In genomic region chr7:1368682-1369571, GRCh38 we compare ENCODE assay signal across 9 cellular contexts.
DNase-seq lines count a peak whose midpoint lies in the region; ATAC-seq and TF ChIP-seq lines count a peak whose summit lies in the region.
"Had no signal": no experiment of that assay in that cellular context is flagged by ENCODE, and none has a peak within 500 bp of the region (broad histone marks: within the 10 kb centered on the region; RNA-seq: fewer than 3 reads in every experiment).

No MANE protein-coding gene starts in this region.

- TF ChIP-seq CTCF in A673 (conservative IDR thresholded peaks at IDR 0.05; ENCODE audit: low read depth, low read length): peak; percentile 67
- peak; percentile 37; the same call in 1 of the 2 replicates for TF ChIP-seq CTCF in GM12875 (IDR thresholded peaks at IDR 0.05; ENCODE audit: borderline replicate concordance, insufficient read depth, low read depth, low read length)
- no peak for TF ChIP-seq CTCF in tibial nerve (IDR thresholded peaks at IDR 0.05)

- intact Hi-C loops in A673 (cut with micrococcal nuclease; ENCODE audit: unreplicated experiment): loop anchor here (2.0 kb wide), 1 partner anchor 142 kb away; no protein-coding TSS in a partner anchor

- TF ChIP-seq EP300 in tibial nerve (IDR thresholded peaks at IDR 0.05): no peak

- no peak for ATAC-seq in HG02885 (IDR thresholded peaks at IDR 0.05; ENCODE audit: poor library complexity, unreplicated experiment)

- peak overlapping the region; percentile 44 for H3K27ac ChIP-seq in A673 (ENCODE audit: low read depth, low read length, poor library complexity, severe bottlenecking)
- H3K27ac ChIP-seq in effector memory CD4-positive, alpha-beta T cell (ENCODE audit: insufficient read depth, low read length, poor library complexity, severe bottlenecking): no peak overlapping the region
- no peak overlapping the region for H3K27ac ChIP-seq in tibial nerve
- H3K27ac ChIP-seq: pancreas had no signal

- CTCF ChIA-PET in A673 (lab: Charles Lee): interaction anchor here (0.5 to 1.0 kb wide), 19 partner anchors 10 to 196 kb away, joined by 3 to 29 read pairs (median 6); no protein-coding TSS in a partner anchor

- 4 to 20% methylated on average over 9 to 71 of the region's 74 CpGs for WGBS in tibial nerve, 2 donors

- no peaks in the 10 kb centered on the region for H3K27me3 ChIP-seq in A673 (replicated peaks; ENCODE audit: insufficient read depth, low read depth, low read length, poor library complexity)
- peaks cover 9% of the 10 kb centered on the region for H3K27me3 ChIP-seq in NT2/D1 (ENCODE audit: insufficient read depth, insufficient read length)
- peaks cover 20% of the 10 kb centered on the region for H3K27me3 ChIP-seq in effector memory CD4-positive, alpha-beta T cell (replicated peaks; ENCODE audit: control insufficient read depth, insufficient read depth, low read length, poor library complexity, severe bottlenecking)
- peaks cover 0 to 95% of the 10 kb centered on the region in 2 donors for H3K27me3 ChIP-seq in tibial nerve

- H3K36me3 ChIP-seq in A673 (ENCODE audit: insufficient read depth, low read length, poor library complexity, severe bottlenecking) (no peaks in the 10 kb centered on the region), NT2/D1 (ENCODE audit: insufficient read depth, insufficient read length, low read length) (no peaks in the 10 kb centered on the region), tibial nerve (no peaks in the 10 kb centered on the region)
- H3K36me3 ChIP-seq in effector memory CD4-positive, alpha-beta T cell (ENCODE audit: control insufficient read depth, insufficient read depth, low read length): no peaks in the 10 kb centered on the region
- H3K36me3 ChIP-seq: pancreas had no signal

- peaks cover 27% of the 10 kb centered on the region for H3K4me1 ChIP-seq in A673 (ENCODE audit: insufficient read depth, low read length, poor library complexity, severe bottlenecking)
- peaks cover 26% of the 10 kb centered on the region for H3K4me1 ChIP-seq in NT2/D1 (ENCODE audit: insufficient read depth, insufficient read length)
- H3K4me1 ChIP-seq in effector memory CD4-positive, alpha-beta T cell (ENCODE audit: control insufficient read depth, insufficient read depth, low read length, poor library complexity, severe bottlenecking): peaks cover 5% of the 10 kb centered on the region
- peaks cover 0 to 20% (median 0%) of the 10 kb centered on the region in 4 donors for H3K4me1 ChIP-seq in tibial nerve
- H3K4me1 ChIP-seq: pancreas had no signal

- peak overlapping the region; percentile 41 for H3K4me3 ChIP-seq in A673 (ENCODE audit: low read depth, low read length, poor library complexity, severe bottlenecking)
- no peak overlapping the region for H3K4me3 ChIP-seq in GM12875 (ENCODE audit: low read depth, low read length)
- peak overlapping the region; percentile 26 for H3K4me3 ChIP-seq in NT2/D1 (ENCODE audit: insufficient read length, low read depth)
- H3K4me3 ChIP-seq in effector memory CD4-positive, alpha-beta T cell (ENCODE audit: insufficient read depth, low read depth, low read length, poor library complexity, severe bottlenecking): peak overlapping the region; percentile 17
- no peak overlapping the region for H3K4me3 ChIP-seq in tibial nerve
- H3K4me3 ChIP-seq: pancreas had no signal

- BruUV-seq in A673 (replicated peaks; lab: Mats Ljungman, UMichigan): no TSS peak

- POLR2A ChIA-PET in A673 (lab: Charles Lee; ENCODE audit: low non-redundant PET): no interaction called here

- peak overlapping the region; percentile 64 for H3K9ac ChIP-seq in NT2/D1 (ENCODE audit: insufficient read length, low read depth)

- no peak for TF ChIP-seq POLR2A in tibial nerve (IDR thresholded peaks at IDR 0.05)

- DNase-seq in A673 (ENCODE audit: low spot score): peak; percentile 91
- peak; percentile 91 for DNase-seq in NT2/D1 (ENCODE audit: low read depth, low spot score)
- peak in 1 of 3 donors; percentile 8 for DNase-seq in effector memory CD4-positive, alpha-beta T cell
- peak; percentile 11 to 25 for DNase-seq in stimulated activated CD4-positive, alpha-beta T cell treated with anti-CD3 and anti-CD28 coated beads, Interleukin-4, amount 100 ng/mL, for 4 hours
- DNase-seq in GF-D8 (lab: John Stamatoyannopoulos, UW): no peak
- no peak for DNase-seq in tibial nerve (ENCODE audit: low spot score in 2 of 2)

- no peaks in the 10 kb centered on the region for H3K9me3 ChIP-seq in A673 (ENCODE audit: low read depth, low read length, poor library complexity, severe bottlenecking)
- H3K9me3 ChIP-seq in NT2/D1 (ENCODE audit: insufficient read depth, low read length): no peaks in the 10 kb centered on the region
- no peaks in the 10 kb centered on the region for H3K9me3 ChIP-seq in effector memory CD4-positive, alpha-beta T cell (ENCODE audit: control insufficient read depth, low read length)
- peaks cover 0 to 25% (median 0%) of the 10 kb centered on the region in 4 donors for H3K9me3 ChIP-seq in tibial nerve
- H3K9me3 ChIP-seq: pancreas had no signal

Comparison
In these comparisons a context has a peak if more than half of its experiments do, and no peak if none do; other contexts are left out.
1. DNase-seq: peak in A673 (single experiment), NT2/D1 (single experiment) and stimulated activated CD4-positive, alpha-beta T cell treated with anti-CD3 and anti-CD28 coated beads, Interleukin-4, amount 100 ng/mL, for 4 hours (2 of 2); none in GF-D8 (single experiment) and tibial nerve (0 of 2).
2. H3K4me3 ChIP-seq: peak in A673 (single experiment), NT2/D1 (single experiment) and effector memory CD4-positive, alpha-beta T cell (single experiment); none in GM12875 (single experiment) and tibial nerve (0 of 4).
3. CTCF ChIP-seq: peak in A673 (single experiment) and GM12875 (single experiment); none in tibial nerve (0 of 5).